Comparison of ENCODE assay signal across 1 cellular context in genomic region chr3:127734754-127735473, GRCh38.
TF ChIP-seq lines count a peak whose summit lies in the region.

No MANE protein-coding gene starts in this region.

TF ChIP-seq in SK-N-SH, 30 proteins besides CTCF, POLR2A, EP300 and RAD21 (continued from another document):
- TF ChIP-seq USF2 (IDR thresholded peaks at IDR 0.05; ENCODE audit: borderline replicate concordance, low read depth, low read length) (no peak), REST (IDR thresholded peaks at IDR 0.05; ENCODE audit: low read depth, low read length) (no peak), MEF2A (IDR thresholded peaks at IDR 0.05; ENCODE audit: borderline replicate concordance, low read depth) (no peak), RFX5 (IDR thresholded peaks at IDR 0.05; ENCODE audit: low read length) (no peak), POLR2AphosphoS5 (IDR thresholded peaks at IDR 0.05; ENCODE audit: low read depth, low read length) (peak; percentile 14; the same call in 1 of the 2 replicates), YY1 (IDR thresholded peaks at IDR 0.05; ENCODE audit: low read depth) (no peak)
